24 cellular contexts compared by ENCODE assay signal in genomic region chr13:35936579-35936978, GRCh38.
DNase-seq lines count a peak whose midpoint lies in the region; ATAC-seq and TF ChIP-seq lines count a peak whose summit lies in the region.
"Had no signal": no experiment of that assay in that cellular context is flagged by ENCODE, and none has a peak within 500 bp of the region (broad histone marks: within the 10 kb centered on the region; RNA-seq: fewer than 3 reads in every experiment).

No MANE protein-coding gene starts in this region.

- no peak for TF ChIP-seq POLR2A in testis (IDR thresholded peaks at IDR 0.05)

- H3K9me3 ChIP-seq in esophagus (ENCODE audit: control insufficient read depth in 2 of 2, insufficient read depth in 1 of 2, low read depth in 1 of 2, low read length in 1 of 2) (no peaks in the 10 kb centered on the region), testis (no peaks in the 10 kb centered on the region), MG63 (peaks cover 3% of the 10 kb centered on the region; the same call in 1 of the 2 replicates)
- H3K9me3 ChIP-seq: BE2C had no signal

- intact Hi-C loops in sciatic nerve (cut with DNase I) (no loop called here), testis (cut with DNase I; ENCODE audit: low total_unique reads) (no loop called here)

- no peaks in the 10 kb centered on the region for H3K4me1 ChIP-seq in esophagus (ENCODE audit: control insufficient read depth in 2 of 2, insufficient read depth in 2 of 2, low read length in 1 of 2)
- no peaks in the 10 kb centered on the region for H3K4me1 ChIP-seq in testis
- H3K4me1 ChIP-seq: BE2C had no signal

- ATAC-seq in sciatic nerve (peak; percentile 90), HG02852 (IDR thresholded peaks at IDR 0.05; ENCODE audit: unreplicated experiment) (no peak)

- peak; percentile 44 for DNase-seq in midbrain (lab: John Stamatoyannopoulos, UW)
- DNase-seq in sciatic nerve (ENCODE audit: low spot score) = no peak
- DNase-seq in testis = peak; percentile 25
- DNase-seq in H4 (ENCODE audit: low spot score) = no peak
- DNase-seq in MG63 = no peak
- DNase-seq in NCI-H1436 treated with DMSO at 0.1 percent for 48 hours (lab: John Stamatoyannopoulos, UW) = no peak
- DNase-seq: ACHN; BE2C; CD8-positive, alpha-beta memory T cell; DMS 273 treated with DMSO at 0.1 percent for 48 hours; DMS79; GF-D8; MV-4-11; NCI-H1105; NCI-H146; NCI-H1930; NCI-H2107; NCI-H446; NCI-H524 treated with DMSO at 0.1 percent for 48 hours; NCI-H774; SIG-M5 had no signal

- H3K27ac ChIP-seq in esophagus (ENCODE audit: low read depth in 2 of 2, low read length in 1 of 2) = peak overlapping the region; percentile 7 to 8
- H3K27ac ChIP-seq in testis = peak overlapping the region in 1 of 2 donors; percentile 33
- H3K27ac ChIP-seq: 22Rv1 had no signal

- H3K36me3 ChIP-seq in esophagus (ENCODE audit: control insufficient read depth in 2 of 2, insufficient read depth in 2 of 2, low read length in 1 of 2) = no peaks in the 10 kb centered on the region
- H3K36me3 ChIP-seq in testis (ENCODE audit: low read depth, missing control alignments) = no peaks in the 10 kb centered on the region
- H3K36me3 ChIP-seq in MG63 = no peaks in the 10 kb centered on the region
- H3K36me3 ChIP-seq: BE2C had no signal

- WGBS in esophagus, 2 donors = 56 to 61% methylated on average over 2 of the region's 2 CpGs
- 50 to 54% methylated on average over 2 of the region's 2 CpGs for WGBS in testis, 2 donors

- no peaks in the 10 kb centered on the region for H3K27me3 ChIP-seq in esophagus (ENCODE audit: control insufficient read depth in 1 of 2, insufficient read depth in 2 of 2, low read length in 2 of 2)
- H3K27me3 ChIP-seq in testis = no peaks in the 10 kb centered on the region
- H3K27me3 ChIP-seq in MG63 = no peaks in the 10 kb centered on the region
- H3K27me3 ChIP-seq: BE2C had no signal

- H3K4me3 ChIP-seq in esophagus (ENCODE audit: low read depth in 1 of 2, low read length in 2 of 2) (no peak overlapping the region), testis (no peak overlapping the region), MG63 (no peak overlapping the region)

- TF ChIP-seq CTCF in testis (IDR thresholded peaks at IDR 0.05) = no peak

Comparison
In these comparisons a context has a peak if more than half of its experiments do, and no peak if none do; other contexts are left out.
1. DNase-seq: peak in midbrain (single experiment) and testis (single experiment); none in sciatic nerve (single experiment), H4 (single experiment), MG63 (single experiment) and NCI-H1436 treated with DMSO at 0.1 percent for 48 hours (single experiment).